ENCODE assay signal across 1 cellular context in genomic region chr16:23556881-23557778, GRCh38.
TF ChIP-seq lines count a peak whose summit lies in the region.

EARS2 (minus strand) TSS chr16:23557350; CDS start chr16:23557343, 7 bp downstream.
A gene with protein sequence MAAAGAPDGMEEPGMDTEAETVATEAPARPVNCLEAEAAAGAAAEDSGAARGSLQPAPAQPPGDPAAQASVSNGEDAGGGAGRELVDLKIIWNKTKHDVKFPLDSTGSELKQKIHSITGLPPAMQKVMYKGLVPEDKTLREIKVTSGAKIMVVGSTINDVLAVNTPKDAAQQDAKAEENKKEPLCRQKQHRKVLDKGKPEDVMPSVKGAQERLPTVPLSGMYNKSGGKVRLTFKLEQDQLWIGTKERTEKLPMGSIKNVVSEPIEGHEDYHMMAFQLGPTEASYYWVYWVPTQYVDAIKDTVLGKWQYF (plus strand): TSS chr16:23557727. CDS start chr16:23557743, 16 bp downstream.

TF ChIP-seq in HepG2, 621 proteins besides CTCF, POLR2A, EP300 and RAD21 (continued from another document and continues in another):
- TF ChIP-seq, protein P1, sequence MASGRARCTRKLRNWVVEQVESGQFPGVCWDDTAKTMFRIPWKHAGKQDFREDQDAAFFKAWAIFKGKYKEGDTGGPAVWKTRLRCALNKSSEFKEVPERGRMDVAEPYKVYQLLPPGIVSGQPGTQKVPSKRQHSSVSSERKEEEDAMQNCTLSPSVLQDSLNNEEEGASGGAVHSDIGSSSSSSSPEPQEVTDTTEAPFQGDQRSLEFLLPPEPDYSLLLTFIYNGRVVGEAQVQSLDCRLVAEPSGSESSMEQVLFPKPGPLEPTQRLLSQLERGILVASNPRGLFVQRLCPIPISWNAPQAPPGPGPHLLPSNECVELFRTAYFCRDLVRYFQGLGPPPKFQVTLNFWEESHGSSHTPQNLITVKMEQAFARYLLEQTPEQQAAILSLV (CRISPR knock-in tag; IDR thresholded peaks at IDR 0.05; ENCODE audit: borderline replicate concordance), result peak; percentile 60; the same call in 1 of the 2 replicates
- peak; percentile 48 for TF ChIP-seq IKZF4 (CRISPR knock-in tag; IDR thresholded peaks at IDR 0.05; ENCODE audit: borderline replicate concordance, low read depth, not compliant biosample characterization)
- TF ChIP-seq FOXJ3 (CRISPR knock-in tag; IDR thresholded peaks at IDR 0.05; ENCODE audit: borderline replicate concordance), result peak; percentile 80
- TF ChIP-seq ZNF644 (CRISPR knock-in tag; IDR thresholded peaks at IDR 0.05; ENCODE audit: low read depth), result no peak
- TF ChIP-seq SP140L (CRISPR knock-in tag; IDR thresholded peaks at IDR 0.05; ENCODE audit: borderline replicate concordance), result no peak; the same call in none of the 2 replicates
- TF ChIP-seq ZNF160 (CRISPR knock-in tag; IDR thresholded peaks at IDR 0.05), result peak; percentile 94
- TF ChIP-seq, protein P2, sequence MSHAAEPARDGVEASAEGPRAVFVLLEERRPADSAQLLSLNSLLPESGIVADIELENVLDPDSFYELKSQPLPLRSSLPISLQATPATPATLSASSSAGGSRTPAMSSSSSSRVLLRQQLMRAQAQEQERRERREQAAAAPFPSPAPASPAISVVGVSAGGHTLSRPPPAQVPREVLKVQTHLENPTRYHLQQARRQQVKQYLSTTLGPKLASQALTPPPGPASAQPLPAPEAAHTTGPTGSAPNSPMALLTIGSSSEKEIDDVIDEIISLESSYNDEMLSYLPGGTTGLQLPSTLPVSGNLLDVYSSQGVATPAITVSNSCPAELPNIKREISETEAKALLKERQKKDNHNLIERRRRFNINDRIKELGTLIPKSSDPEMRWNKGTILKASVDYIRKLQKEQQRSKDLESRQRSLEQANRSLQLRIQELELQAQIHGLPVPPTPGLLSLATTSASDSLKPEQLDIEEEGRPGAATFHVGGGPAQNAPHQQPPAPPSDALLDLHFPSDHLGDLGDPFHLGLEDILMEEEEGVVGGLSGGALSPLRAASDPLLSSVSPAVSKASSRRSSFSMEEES (CRISPR knock-in tag; IDR thresholded peaks at IDR 0.05), result peak; percentile 62
- peak; percentile 79 for TF ChIP-seq KLF6 (CRISPR knock-in tag; IDR thresholded peaks at IDR 0.05)
- TF ChIP-seq ZNF652 (CRISPR knock-in tag; IDR thresholded peaks at IDR 0.05; ENCODE audit: borderline replicate concordance, low read depth), result peak; percentile 64
- no peak for TF ChIP-seq SKIL (CRISPR knock-in tag; IDR thresholded peaks at IDR 0.05; ENCODE audit: borderline replicate concordance)
- TF ChIP-seq ZBTB21 (CRISPR knock-in tag; IDR thresholded peaks at IDR 0.05), result 0 out of 2 replicates have a peak, but pooled peaks have one; percentile 10
- no peak; the same call in 1 of the 2 replicates for TF ChIP-seq ZSCAN31 (CRISPR knock-in tag; IDR thresholded peaks at IDR 0.05; ENCODE audit: low read depth)
- TF ChIP-seq ZNF138 (CRISPR knock-in tag; IDR thresholded peaks at IDR 0.05; ENCODE audit: low read depth), result no peak; the same call in 1 of the 2 replicates
- TF ChIP-seq ELF4 (CRISPR knock-in tag; IDR thresholded peaks at IDR 0.05; ENCODE audit: borderline replicate concordance), result peak; percentile 74; the same call in 1 of the 2 replicates
- TF ChIP-seq ZNF564 (CRISPR knock-in tag; IDR thresholded peaks at IDR 0.05), result 0 out of 2 replicates have a peak, but pooled peaks have one; percentile 89
- TF ChIP-seq YEATS4 (CRISPR knock-in tag; IDR thresholded peaks at IDR 0.05; ENCODE audit: borderline replicate concordance), result peak; percentile 100
- TF ChIP-seq, protein P3, sequence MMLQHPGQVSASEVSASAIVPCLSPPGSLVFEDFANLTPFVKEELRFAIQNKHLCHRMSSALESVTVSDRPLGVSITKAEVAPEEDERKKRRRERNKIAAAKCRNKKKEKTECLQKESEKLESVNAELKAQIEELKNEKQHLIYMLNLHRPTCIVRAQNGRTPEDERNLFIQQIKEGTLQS (CRISPR knock-in tag; IDR thresholded peaks at IDR 0.05), result peak; percentile 40; the same call in 1 of the 2 replicates
- TF ChIP-seq, protein P4, sequence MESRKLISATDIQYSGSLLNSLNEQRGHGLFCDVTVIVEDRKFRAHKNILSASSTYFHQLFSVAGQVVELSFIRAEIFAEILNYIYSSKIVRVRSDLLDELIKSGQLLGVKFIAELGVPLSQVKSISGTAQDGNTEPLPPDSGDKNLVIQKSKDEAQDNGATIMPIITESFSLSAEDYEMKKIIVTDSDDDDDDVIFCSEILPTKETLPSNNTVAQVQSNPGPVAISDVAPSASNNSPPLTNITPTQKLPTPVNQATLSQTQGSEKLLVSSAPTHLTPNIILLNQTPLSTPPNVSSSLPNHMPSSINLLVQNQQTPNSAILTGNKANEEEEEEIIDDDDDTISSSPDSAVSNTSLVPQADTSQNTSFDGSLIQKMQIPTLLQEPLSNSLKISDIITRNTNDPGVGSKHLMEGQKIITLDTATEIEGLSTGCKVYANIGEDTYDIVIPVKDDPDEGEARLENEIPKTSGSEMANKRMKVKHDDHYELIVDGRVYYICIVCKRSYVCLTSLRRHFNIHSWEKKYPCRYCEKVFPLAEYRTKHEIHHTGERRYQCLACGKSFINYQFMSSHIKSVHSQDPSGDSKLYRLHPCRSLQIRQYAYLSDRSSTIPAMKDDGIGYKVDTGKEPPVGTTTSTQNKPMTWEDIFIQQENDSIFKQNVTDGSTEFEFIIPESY (CRISPR knock-in tag; IDR thresholded peaks at IDR 0.05), result peak; percentile 92
- no peak for TF ChIP-seq MATR3 (CRISPR knock-in tag; IDR thresholded peaks at IDR 0.05)
- TF ChIP-seq RFXAP (CRISPR knock-in tag; IDR thresholded peaks at IDR 0.05; ENCODE audit: borderline replicate concordance), result peak; percentile 88
- TF ChIP-seq ATF1 (CRISPR knock-in tag; IDR thresholded peaks at IDR 0.05), result peak; percentile 97
- TF ChIP-seq, protein P5, sequence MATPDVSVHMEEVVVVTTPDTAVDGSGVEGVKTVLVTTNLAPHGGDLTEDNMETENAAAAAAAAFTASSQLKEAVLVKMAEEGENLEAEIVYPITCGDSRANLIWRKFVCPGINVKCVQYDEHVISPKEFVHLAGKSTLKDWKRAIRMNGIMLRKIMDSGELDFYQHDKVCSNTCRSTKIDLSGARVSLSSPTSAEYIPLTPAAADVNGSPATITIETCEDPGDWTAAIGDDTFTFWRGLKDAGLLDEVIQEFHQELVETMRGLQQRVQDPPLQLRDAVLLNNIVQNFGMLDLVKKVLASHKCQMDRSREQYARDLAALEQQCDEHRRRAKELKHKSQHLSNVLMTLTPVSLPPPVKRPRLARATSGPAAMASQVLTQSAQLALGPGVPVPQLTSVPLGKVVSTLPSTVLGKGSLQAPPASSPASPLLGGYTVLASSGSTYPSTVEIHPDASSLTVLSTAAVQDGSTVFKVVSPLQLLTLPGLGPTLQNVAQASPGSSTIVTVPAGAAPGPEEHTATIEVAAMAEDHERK (CRISPR knock-in tag; IDR thresholded peaks at IDR 0.05; ENCODE audit: low read depth), result no peak; the same call in 1 of the 2 replicates
- TF ChIP-seq, protein P6, sequence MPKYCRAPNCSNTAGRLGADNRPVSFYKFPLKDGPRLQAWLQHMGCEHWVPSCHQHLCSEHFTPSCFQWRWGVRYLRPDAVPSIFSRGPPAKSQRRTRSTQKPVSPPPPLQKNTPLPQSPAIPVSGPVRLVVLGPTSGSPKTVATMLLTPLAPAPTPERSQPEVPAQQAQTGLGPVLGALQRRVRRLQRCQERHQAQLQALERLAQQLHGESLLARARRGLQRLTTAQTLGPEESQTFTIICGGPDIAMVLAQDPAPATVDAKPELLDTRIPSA (CRISPR knock-in tag; IDR thresholded peaks at IDR 0.05; ENCODE audit: borderline replicate concordance), result no peak
- TF ChIP-seq ATRX (CRISPR knock-in tag; IDR thresholded peaks at IDR 0.05; ENCODE audit: borderline replicate concordance), result no peak
- TF ChIP-seq ZNF615 (CRISPR knock-in tag; IDR thresholded peaks at IDR 0.05; ENCODE audit: borderline replicate concordance), result peak; percentile 97; the same call in 1 of the 2 replicates
- no peak for TF ChIP-seq TRIM22 (IDR thresholded peaks at IDR 0.05)
- TF ChIP-seq NFKB2 (CRISPR knock-in tag; IDR thresholded peaks at IDR 0.05; ENCODE audit: borderline replicate concordance), result peak; percentile 98
- TF ChIP-seq, protein P7, sequence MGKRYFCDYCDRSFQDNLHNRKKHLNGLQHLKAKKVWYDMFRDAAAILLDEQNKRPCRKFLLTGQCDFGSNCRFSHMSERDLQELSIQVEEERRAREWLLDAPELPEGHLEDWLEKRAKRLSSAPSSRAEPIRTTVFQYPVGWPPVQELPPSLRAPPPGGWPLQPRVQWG (CRISPR knock-in tag; IDR thresholded peaks at IDR 0.05; ENCODE audit: borderline replicate concordance, low read depth), result no peak; the same call in 1 of the 2 replicates
- peak; percentile 94; the same call in 1 of the 2 replicates for TF ChIP-seq ZNF235 (CRISPR knock-in tag; IDR thresholded peaks at IDR 0.05; ENCODE audit: borderline replicate concordance)
- no peak for TF ChIP-seq PLRG1 (conservative IDR thresholded peaks at IDR 0.05)
- TF ChIP-seq HNRNPH1 (optimal IDR thresholded peaks at IDR 0.05; ENCODE audit: low read depth, low read length), result no peak
- peak; percentile 82; the same call in 1 of the 2 replicates for TF ChIP-seq ZNF749 (CRISPR knock-in tag; IDR thresholded peaks at IDR 0.05; ENCODE audit: borderline replicate concordance)
- TF ChIP-seq ZBTB14 (CRISPR knock-in tag; IDR thresholded peaks at IDR 0.05), result peak; percentile 38; the same call in 1 of the 2 replicates
- no peak; the same call in none of the 2 replicates for TF ChIP-seq TGIF2 (CRISPR knock-in tag; IDR thresholded peaks at IDR 0.05)
- TF ChIP-seq, protein P8, sequence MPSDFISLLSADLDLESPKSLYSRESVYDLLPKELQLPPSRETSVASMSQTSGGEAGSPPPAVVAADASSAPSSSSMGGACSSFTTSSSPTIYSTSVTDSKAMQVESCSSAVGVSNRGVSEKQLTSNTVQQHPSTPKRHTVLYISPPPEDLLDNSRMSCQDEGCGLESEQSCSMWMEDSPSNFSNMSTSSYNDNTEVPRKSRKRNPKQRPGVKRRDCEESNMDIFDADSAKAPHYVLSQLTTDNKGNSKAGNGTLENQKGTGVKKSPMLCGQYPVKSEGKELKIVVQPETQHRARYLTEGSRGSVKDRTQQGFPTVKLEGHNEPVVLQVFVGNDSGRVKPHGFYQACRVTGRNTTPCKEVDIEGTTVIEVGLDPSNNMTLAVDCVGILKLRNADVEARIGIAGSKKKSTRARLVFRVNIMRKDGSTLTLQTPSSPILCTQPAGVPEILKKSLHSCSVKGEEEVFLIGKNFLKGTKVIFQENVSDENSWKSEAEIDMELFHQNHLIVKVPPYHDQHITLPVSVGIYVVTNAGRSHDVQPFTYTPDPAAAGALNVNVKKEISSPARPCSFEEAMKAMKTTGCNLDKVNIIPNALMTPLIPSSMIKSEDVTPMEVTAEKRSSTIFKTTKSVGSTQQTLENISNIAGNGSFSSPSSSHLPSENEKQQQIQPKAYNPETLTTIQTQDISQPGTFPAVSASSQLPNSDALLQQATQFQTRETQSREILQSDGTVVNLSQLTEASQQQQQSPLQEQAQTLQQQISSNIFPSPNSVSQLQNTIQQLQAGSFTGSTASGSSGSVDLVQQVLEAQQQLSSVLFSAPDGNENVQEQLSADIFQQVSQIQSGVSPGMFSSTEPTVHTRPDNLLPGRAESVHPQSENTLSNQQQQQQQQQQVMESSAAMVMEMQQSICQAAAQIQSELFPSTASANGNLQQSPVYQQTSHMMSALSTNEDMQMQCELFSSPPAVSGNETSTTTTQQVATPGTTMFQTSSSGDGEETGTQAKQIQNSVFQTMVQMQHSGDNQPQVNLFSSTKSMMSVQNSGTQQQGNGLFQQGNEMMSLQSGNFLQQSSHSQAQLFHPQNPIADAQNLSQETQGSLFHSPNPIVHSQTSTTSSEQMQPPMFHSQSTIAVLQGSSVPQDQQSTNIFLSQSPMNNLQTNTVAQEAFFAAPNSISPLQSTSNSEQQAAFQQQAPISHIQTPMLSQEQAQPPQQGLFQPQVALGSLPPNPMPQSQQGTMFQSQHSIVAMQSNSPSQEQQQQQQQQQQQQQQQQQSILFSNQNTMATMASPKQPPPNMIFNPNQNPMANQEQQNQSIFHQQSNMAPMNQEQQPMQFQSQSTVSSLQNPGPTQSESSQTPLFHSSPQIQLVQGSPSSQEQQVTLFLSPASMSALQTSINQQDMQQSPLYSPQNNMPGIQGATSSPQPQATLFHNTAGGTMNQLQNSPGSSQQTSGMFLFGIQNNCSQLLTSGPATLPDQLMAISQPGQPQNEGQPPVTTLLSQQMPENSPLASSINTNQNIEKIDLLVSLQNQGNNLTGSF (CRISPR knock-in tag; IDR thresholded peaks at IDR 0.05), result peak; percentile 94
- TF ChIP-seq ZBTB26 (CRISPR knock-in tag; IDR thresholded peaks at IDR 0.05; ENCODE audit: borderline replicate concordance), result peak; percentile 91
